Comparison of ENCODE assay signal across 17 cellular contexts in genomic region chr5:167816864-167817263, GRCh38.
"Had no signal": no experiment of that assay in that cellular context is flagged by ENCODE, and none has a peak within 500 bp of the region (broad histone marks: within the 10 kb centered on the region; RNA-seq: fewer than 3 reads in every experiment).

No MANE protein-coding gene starts in this region.

- H3K4me1 ChIP-seq: transverse colon, uterus had no signal

- H3K27ac ChIP-seq: hepatocyte, transverse colon, uterus had no signal

- H3K36me3 ChIP-seq: transverse colon, uterus had no signal

- H3K9me3 ChIP-seq: transverse colon, uterus had no signal

- H3K4me2 ChIP-seq: hepatocyte had no signal

- DNase-seq: activated CD4-positive, alpha-beta T cell treated with anti-CD3 and anti-CD28 coated beads for 48 hours; activated CD4-positive, CD25-positive, alpha-beta regulatory T cell; activated CD8-positive, alpha-beta T cell treated with anti-CD3 and anti-CD28 coated beads for 36 hours; activated naive CD4-positive, alpha-beta T cell treated with anti-CD3 and anti-CD28 coated beads for 36 hours; activated T-cell treated with anti-CD3 and anti-CD28 coated beads, Interleukin-2, amount 50 U/mL, for 1 hour; effector CD4-positive, alpha-beta T cell; nephron progenitor cell; occipital lobe; posterior cingulate gyrus; retina; T-helper 1 cell; T1000; transverse colon; uterus had no signal

- H2AFZ ChIP-seq: hepatocyte had no signal

- ATAC-seq: activated CD8-positive, alpha-beta T cell treated with anti-CD3 and anti-CD28 coated beads for 36 hours; left lobe of liver had no signal

- H3K27me3 ChIP-seq: hepatocyte, transverse colon, uterus had no signal

- H3K4me3 ChIP-seq: hepatocyte, lung, transverse colon, uterus had no signal

- H3K79me2 ChIP-seq: hepatocyte had no signal
